Comparison of ENCODE assay signal across 8 cellular contexts in the genomic region with DNA sequence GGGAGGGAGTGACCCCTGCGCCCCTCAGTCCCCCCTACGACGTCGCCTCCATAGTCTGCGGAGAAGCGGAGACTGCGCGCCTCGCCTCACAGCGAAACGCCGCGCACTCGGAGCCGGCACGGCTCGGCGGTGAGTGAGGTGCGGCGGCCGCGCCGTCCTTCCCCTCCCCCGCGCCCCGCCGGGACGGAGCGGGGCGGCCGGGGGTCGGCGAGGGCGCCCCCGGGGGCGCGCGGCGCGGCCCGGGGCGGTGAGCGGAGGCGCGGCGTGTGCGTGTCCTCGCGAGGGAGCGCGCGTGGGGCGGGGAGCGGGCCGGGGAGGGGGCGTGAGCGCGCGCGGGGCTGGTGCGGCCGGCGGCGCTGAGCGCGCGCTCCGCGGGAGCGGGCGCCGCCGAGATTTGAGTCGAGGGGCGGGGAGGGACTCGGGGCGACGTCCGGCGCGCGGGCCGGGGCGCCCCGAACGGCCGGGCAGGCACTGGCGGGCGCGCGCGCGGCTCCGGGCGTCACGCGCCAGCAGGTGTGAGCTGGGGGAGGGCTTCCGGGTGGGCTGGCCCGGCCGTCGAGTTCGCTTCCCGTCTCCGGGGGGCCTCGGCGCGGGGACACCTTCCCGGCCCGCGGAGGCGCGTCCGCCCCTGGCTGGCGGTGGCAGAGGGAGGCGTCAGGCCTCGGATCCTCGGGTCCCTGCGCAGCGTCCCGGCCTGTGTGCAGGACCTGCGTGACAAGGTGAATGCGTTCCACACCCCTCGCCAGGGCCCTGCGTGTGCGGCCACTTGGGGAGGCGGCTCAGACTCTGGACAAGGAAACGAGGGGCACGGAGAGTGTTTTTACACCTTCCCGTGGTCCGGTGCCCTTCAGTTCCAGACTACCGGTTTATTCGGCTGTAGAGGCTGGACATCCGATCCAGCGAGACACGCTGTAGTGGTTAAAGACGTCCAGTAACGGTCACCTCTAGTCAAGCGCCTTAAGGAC. TPM values are rescaled to one million over a fixed set of nuclear protein-coding genes. Genes with fewer than 3 reads are reported as not detected.
DNase-seq lines count a peak whose midpoint lies in the region; ATAC-seq and TF ChIP-seq lines count a peak whose summit lies in the region.

No MANE protein-coding gene starts in this region.

- peaks cover 45 to 48% (median 47%) of the 10 kb centered on the region in 3 donors for H3K4me1 Mint-ChIP-seq in T-cell

- no peaks in the 10 kb centered on the region for H3K27me3 Mint-ChIP-seq in T-cell

- peak; percentile 9 for ATAC-seq in GM19025 (IDR thresholded peaks at IDR 0.05; ENCODE audit: low read depth, unreplicated experiment)
- peak; percentile 25 for ATAC-seq in HG03432 (IDR thresholded peaks at IDR 0.05; ENCODE audit: unreplicated experiment)
- peak; percentile 19 to 40 (median 32) for ATAC-seq in T-cell (replicated peaks in 1 of 4)

- H3K36me3 Mint-ChIP-seq in T-cell: no peaks in the 10 kb centered on the region

- DNase-seq in AG09309 (ENCODE audit: low read depth) (no peak), T-cell (peak; percentile 53 to 82 (median 72)), skeletal muscle cell (ENCODE audit: low read depth) (no peak), amniotic stem cell (lab: John Stamatoyannopoulos, UW) (no peak)

- H3K9me3 Mint-ChIP-seq in T-cell: no peaks in the 10 kb centered on the region

- H3K4me3 ChIP-seq in AG09309 (ENCODE audit: control insufficient read depth, low read depth, low read length) (peak overlapping the region; percentile 95), iPS-11a (ENCODE audit: low read depth, low read length) (peak overlapping the region; percentile 88), skeletal muscle cell (ENCODE audit: low read depth, low read length) (peak overlapping the region; percentile 79)

- H3K27ac Mint-ChIP-seq in T-cell: peak overlapping the region; percentile 100

- peak overlapping the region; percentile 90 to 96 (median 93) for H3K4me3 Mint-ChIP-seq in T-cell

- POLR2A ChIA-PET in T-cell (lab: Charles Lee): interaction anchor here (0.5 to 1.3 kb wide), 23 partner anchors 9 to 1640 kb away, joined by 3 to 29 read pairs (median 4); a partner anchor contains a TSS

- H3K27ac ChIP-seq in angular gyrus (ENCODE audit: low read depth, low read length): peak overlapping the region; percentile 95

- TF ChIP-seq CTCF in AG09309 (IDR thresholded peaks at IDR 0.05; ENCODE audit: control insufficient read depth, insufficient read depth, low read depth, low read length, missing control alignments): no peak

- CTCF ChIA-PET in T-cell (lab: Charles Lee): interaction anchor here (0.6 to 1.5 kb wide), 20 partner anchors 10 to 1826 kb away, joined by 3 to 29 read pairs (median 4); a partner anchor contains a TSS

RNA-seq across cellular contexts. Expression of a gene that starts 50.4 kb away (rescaled TPM):
- 1 to 10 TPM in 2 of 5 donors, under 1 TPM in 3; 0.26 to 4.9 (median 0.79) TPM for total RNA-seq in T-cell

Comparison
In these comparisons a context has a peak if more than half of its experiments do, and no peak if none do; other contexts are left out.
1. DNase-seq: peak in T-cell (34 of 34); none in AG09309 (single experiment), skeletal muscle cell (single experiment) and amniotic stem cell (single experiment).
2. Peak in every context shown above with its lines, with median percentiles within 50 percentile points of each other: H3K4me3 ChIP-seq and ATAC-seq.